In genomic region chr10:71969929-71970328, GRCh38 we compare ENCODE assay signal across 15 cellular contexts. TPM values are rescaled to one million over a fixed set of nuclear protein-coding genes. Genes with fewer than 3 reads are reported as not detected.
DNase-seq lines count a peak whose midpoint lies in the region; ATAC-seq and TF ChIP-seq lines count a peak whose summit lies in the region.
"Had no signal": no experiment of that assay in that cellular context is flagged by ENCODE, and none has a peak within 500 bp of the region (broad histone marks: within the 10 kb centered on the region; RNA-seq: fewer than 3 reads in every experiment).

No MANE protein-coding gene starts in this region.

- BruUV-seq in MCF 10A (replicated peaks; lab: Mats Ljungman, UMichigan): no TSS peak

- peaks cover 11% of the 10 kb centered on the region for H3K36me3 Mint-ChIP-seq in MCF 10A (ENCODE audit: insufficient read depth, unreplicated experiment)

- CTCF ChIA-PET in MCF 10A (lab: Yijun Ruan, JAX): interaction anchor here (0.5 to 8.9 kb wide), 7 partner anchors 14 to 249 kb away, joined by 3 to 61 read pairs (median 5); no protein-coding TSS in a partner anchor

- H3K9me3 ChIP-seq in GM23248 (ENCODE audit: low read depth) (no peaks in the 10 kb centered on the region), muscle layer of colon (ENCODE audit: low read length) (no peaks in the 10 kb centered on the region), stomach (no peaks in the 10 kb centered on the region)
- H3K9me3 ChIP-seq: lower lobe of right lung, neutrophil had no signal

- no peak overlapping the region for H3K4me2 ChIP-seq in GM23248 (ENCODE audit: unreplicated experiment)

- intact Hi-C loops in MCF 10A (cut with micrococcal nuclease) (no loop called here), stomach (cut with DNase I; ENCODE audit: low total_unique reads) (no loop called here)

- H3K27ac Mint-ChIP-seq in MCF 10A (ENCODE audit: low read depth, unreplicated experiment): peak overlapping the region; percentile 78
- H3K27ac Mint-ChIP-seq: activated CD4-positive, alpha-beta T cell treated with anti-CD3 and anti-CD28 coated beads, Interleukin-2, amount 10 ng/mL, durations not matched to agents 24 days and 14 days; activated T-cell treated with anti-CD3 and anti-CD28 coated beads, Interleukin-2, amount 50 U/mL, for 24 hours had no signal

- H3K4me1 ChIP-seq in GM23248 (ENCODE audit: insufficient read depth): peaks cover 65% of the 10 kb centered on the region
- H3K4me1 ChIP-seq in muscle layer of colon (ENCODE audit: insufficient read depth, low read length): peaks cover 87% of the 10 kb centered on the region
- peaks cover 80 to 100% (median 95%) of the 10 kb centered on the region in 4 donors for H3K4me1 ChIP-seq in stomach

- H2AFZ ChIP-seq in GM23248: no peak overlapping the region

- no peaks in the 10 kb centered on the region for H3K9me3 Mint-ChIP-seq in MCF 10A (ENCODE audit: unreplicated experiment)
- H3K9me3 Mint-ChIP-seq: activated CD4-positive, alpha-beta T cell treated with anti-CD3 and anti-CD28 coated beads, Interleukin-2, amount 10 ng/mL, durations not matched to agents 24 days and 14 days; activated T-cell treated with anti-CD3 and anti-CD28 coated beads, Interleukin-2, amount 50 U/mL, for 24 hours had no signal

- no peak for DNase-seq in GM23248
- no peak for DNase-seq in MCF 10A (ENCODE audit: unreplicated experiment)
- no peak for DNase-seq in stomach
- no peak for DNase-seq in left lobe of liver (ENCODE audit: low spot score)
- DNase-seq: activated CD4-positive, alpha-beta T cell treated with anti-CD3 and anti-CD28 coated beads, Interleukin-2, amount 10 ng/mL, durations not matched to agents 24 days and 14 days; activated T-cell treated with anti-CD3 and anti-CD28 coated beads, Interleukin-2, amount 50 U/mL, for 24 hours; cortex of kidney; SHP77; T-helper 9 cell had no signal

- POLR2A ChIA-PET in MCF 10A (lab: Yijun Ruan, JAX): interaction anchor here (0.5 to 2.6 kb wide), 9 partner anchors 13 to 272 kb away, joined by 3 to 24 read pairs (median 9); partner anchors contain the start of gene PSAP

- H3K4me1 Mint-ChIP-seq in MCF 10A (ENCODE audit: insufficient read depth, unreplicated experiment): peaks cover 78% of the 10 kb centered on the region

- H3K79me2 ChIP-seq in GM23248 (ENCODE audit: insufficient read depth): peaks cover 94% of the 10 kb centered on the region

- TF ChIP-seq CTCF in MCF 10A (IDR thresholded peaks at IDR 0.05; ENCODE audit: unreplicated experiment) (no peak), stomach (IDR thresholded peaks at IDR 0.05) (no peak)

- H3K9me2 ChIP-seq in GM23248 (ENCODE audit: insufficient read depth): no peaks in the 10 kb centered on the region

- no peak overlapping the region for H3K4me3 ChIP-seq in GM23248
- no peak overlapping the region for H3K4me3 ChIP-seq in muscle layer of colon (ENCODE audit: low read depth in 1 of 2, low read length in 2 of 2)
- no peak overlapping the region for H3K4me3 ChIP-seq in stomach
- H3K4me3 ChIP-seq: lower lobe of right lung had no signal

- ATAC-seq in left lobe of liver: no peak
- no peak for ATAC-seq in HG02588 (IDR thresholded peaks at IDR 0.05; ENCODE audit: unreplicated experiment)
- ATAC-seq in HG02623 (IDR thresholded peaks at IDR 0.05; ENCODE audit: unreplicated experiment): no peak
- no peak for ATAC-seq in esophagus mucosa

- WGBS in GM23248 (ENCODE audit: low coverage in 1 of 2, low lambda C conversion rate in 2 of 2, missing lambda C conversion rate in 2 of 2), 2 experiments: 87% methylated on average over 8 to 10 of the region's 10 CpGs
- WGBS in stomach, 5 donors: 62 to 81% (median 73%) methylated on average over 8 to 10 of the region's 10 CpGs

- no peaks in the 10 kb centered on the region for H3K27me3 Mint-ChIP-seq in MCF 10A (ENCODE audit: insufficient read depth, unreplicated experiment)

- peaks cover 5% of the 10 kb centered on the region; the same call in 1 of the 2 replicates for H4K20me1 ChIP-seq in GM23248 (ENCODE audit: insufficient read depth)

- in situ Hi-C loops in GM23248 (cut with MboI): no loop called here

- no peak for TF ChIP-seq EP300 in stomach (IDR thresholded peaks at IDR 0.05)

- no peak overlapping the region for H3K9ac ChIP-seq in GM23248
- peak overlapping the region; percentile 21 for H3K9ac ChIP-seq in muscle layer of colon (ENCODE audit: low read length)

- no peak for TF ChIP-seq POLR2A in stomach (IDR thresholded peaks at IDR 0.05)

- H3K36me3 ChIP-seq in GM23248 (ENCODE audit: low read depth) (no peaks in the 10 kb centered on the region), muscle layer of colon (ENCODE audit: insufficient read depth, low read length) (peaks cover 4% of the 10 kb centered on the region), stomach (peaks cover 0 to 5% (median 0%) of the 10 kb centered on the region in 4 donors)
- H3K36me3 ChIP-seq: lower lobe of right lung, neutrophil had no signal

- H3F3A ChIP-seq in GM23248 (ENCODE audit: insufficient read depth): peaks cover 42% of the 10 kb centered on the region

- no peaks in the 10 kb centered on the region for H3K27me3 ChIP-seq in GM23248 (replicated peaks; ENCODE audit: insufficient read depth)
- no peaks in the 10 kb centered on the region for H3K27me3 ChIP-seq in muscle layer of colon (ENCODE audit: control insufficient read depth in 1 of 2, insufficient read depth in 2 of 2, low read length in 2 of 2)
- peaks cover 0 to 14% (median 0%) of the 10 kb centered on the region in 3 donors for H3K27me3 ChIP-seq in stomach

- peak overlapping the region; percentile 77 for H3K4me3 Mint-ChIP-seq in MCF 10A (ENCODE audit: unreplicated experiment)
- H3K4me3 Mint-ChIP-seq: activated CD4-positive, alpha-beta T cell treated with anti-CD3 and anti-CD28 coated beads, Interleukin-2, amount 10 ng/mL, durations not matched to agents 24 days and 14 days; activated T-cell treated with anti-CD3 and anti-CD28 coated beads, Interleukin-2, amount 50 U/mL, for 24 hours had no signal

- H3K27ac ChIP-seq in GM23248: peak overlapping the region; percentile 34; the same call in 1 of the 2 replicates
- peak overlapping the region; percentile 49 for H3K27ac ChIP-seq in muscle layer of colon (ENCODE audit: low read depth, low read length)
- peak overlapping the region; percentile 59 to 84 (median 72) for H3K27ac ChIP-seq in stomach
- H3K27ac ChIP-seq: lower lobe of right lung, neutrophil had no signal

RNA-seq across cellular contexts. Expression of gene CHST3, which starts 5.7 kb away (rescaled TPM):
- total RNA-seq in GM23248 (2014; rRNA removed; shearing (Covaris generic)): 42.2 and 43.3 TPM in 2 replicates
- polyA plus RNA-seq in GM23248 (2016; fragmentation: Nextera tagmentation; extraction: Ambion mirVana) (10.4 and 10.7 TPM in 2 replicates), stomach (1 to 10 TPM; 1.5 to 4.7 (median 3.3) TPM)
- total RNA-seq in MCF 10A (2022) (28.7 and 29.3 TPM in 2 replicates), stomach (10 to 100 TPM in 4 of 5 donors, 1 to 10 TPM in 1; 4.9 to 26.8 (median 17.0) TPM), left lobe of liver (1.3 TPM), esophagus mucosa (9.0 TPM)
